ENCODE assay signal across 9 cellular contexts in the genomic region with DNA sequence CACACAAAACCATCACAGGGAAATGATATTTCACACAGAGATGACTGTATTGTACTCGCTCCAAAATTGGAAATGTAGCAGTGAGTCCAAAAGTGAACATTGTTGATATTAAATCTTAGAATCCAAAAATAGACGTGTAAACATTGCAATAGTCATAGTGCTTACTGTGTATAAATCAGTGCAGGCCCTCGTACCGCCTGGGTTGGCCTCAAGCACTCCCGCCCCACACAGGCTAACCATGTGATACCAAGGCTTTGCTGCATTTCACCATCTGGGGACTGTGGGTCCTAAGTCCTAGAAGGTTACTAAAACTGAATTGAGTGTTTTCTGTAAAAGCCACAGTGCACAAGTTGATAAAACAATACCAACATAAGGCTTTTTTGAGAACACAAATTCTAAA.
DNase-seq lines count a peak whose midpoint lies in the region; ATAC-seq and TF ChIP-seq lines count a peak whose summit lies in the region.
"Had no signal": no experiment of that assay in that cellular context is flagged by ENCODE, and none has a peak within 500 bp of the region (broad histone marks: within the 10 kb centered on the region; RNA-seq: fewer than 3 reads in every experiment).

No MANE protein-coding gene starts in this region.

- POLR2A ChIA-PET in AG04449 (lab: Yijun Ruan, JAX), result no interaction called here

- TF ChIP-seq CTCF in AG04449 (IDR thresholded peaks at IDR 0.05; ENCODE audit: insufficient read depth, low read length, missing control alignments), result no peak
- TF ChIP-seq CTCF in fibroblast of villous mesenchyme (IDR thresholded peaks at IDR 0.05; ENCODE audit: insufficient read depth, low read depth, low read length), result no peak

- H3K4me3 ChIP-seq in AG04449 (ENCODE audit: low read depth, low read length) (no peak overlapping the region), fibroblast of villous mesenchyme (ENCODE audit: low read depth, low read length) (no peak overlapping the region)

- CTCF ChIA-PET in AG04449 (lab: Yijun Ruan, JAX), result no interaction called here

- ATAC-seq in HG02759 (IDR thresholded peaks at IDR 0.05; ENCODE audit: unreplicated experiment), result no peak

- DNase-seq in AG04449 (ENCODE audit: low read depth, low spot score) (peak; percentile 40), NCI-H82 (lab: John Stamatoyannopoulos, UW) (peak; percentile 81), fibroblast of villous mesenchyme (ENCODE audit: low read depth) (peak; percentile 91), occipital lobe (lab: John Stamatoyannopoulos, UW) (peak; percentile 14), kidney tubule cell (ENCODE audit: low spot score) (no peak), dermis blood vessel endothelial cell (no peak), UCSD-AML1 (lab: John Stamatoyannopoulos, UW; ENCODE audit: unreplicated experiment) (no peak)
- DNase-seq: NCI-H2081 treated with DMSO at 0.1 percent for 48 hours had no signal

Comparison
In these comparisons a context has a peak if more than half of its experiments do, and no peak if none do; other contexts are left out.
1. DNase-seq: peak in AG04449 (single experiment), NCI-H82 (single experiment), fibroblast of villous mesenchyme (single experiment) and occipital lobe (single experiment); none in kidney tubule cell (single experiment), dermis blood vessel endothelial cell (single experiment) and UCSD-AML1 (single experiment).